Comparison of ENCODE assay signal across 15 cellular contexts in genomic region chr21:35020902-35021301, GRCh38. TPM values are rescaled to one million over a fixed set of nuclear protein-coding genes. Genes with fewer than 3 reads are reported as not detected.
DNase-seq lines count a peak whose midpoint lies in the region; ATAC-seq and FAIRE-seq lines count a peak whose summit lies in the region.
"Had no signal": no experiment of that assay in that cellular context is flagged by ENCODE, and none has a peak within 500 bp of the region (broad histone marks: within the 10 kb centered on the region; RNA-seq: fewer than 3 reads in every experiment).

No MANE protein-coding gene starts in this region.

- no peaks in the 10 kb centered on the region for H3K9me3 ChIP-seq in CD4-positive, CD25-positive, alpha-beta regulatory T cell (ENCODE audit: control insufficient read depth in 2 of 2, low read length in 2 of 2)
- H3K9me3 ChIP-seq: psoas muscle had no signal

- ATAC-seq in CD4-positive, CD25-positive, alpha-beta regulatory T cell (ENCODE audit: low read depth in 2 of 2) = no peak
- ATAC-seq in esophagus mucosa (peak; percentile 25), GM21367 (IDR thresholded peaks at IDR 0.05; ENCODE audit: unreplicated experiment) (no peak)

- FAIRE-seq in RCC 7860 (lab: Jason Lieb, UNC) = peak; percentile 85
- FAIRE-seq: endothelial cell of umbilical vein, GM19239, H54 had no signal

- no peaks in the 10 kb centered on the region for H3K9me3 Mint-ChIP-seq in CD4-positive, CD25-positive, alpha-beta regulatory T cell

- H3K36me3 ChIP-seq in CD4-positive, CD25-positive, alpha-beta regulatory T cell (ENCODE audit: control insufficient read depth, insufficient read depth, low read length) = peaks cover 9% of the 10 kb centered on the region

- H3K27me3 ChIP-seq in CD4-positive, CD25-positive, alpha-beta regulatory T cell (ENCODE audit: control insufficient read depth, insufficient read depth, low read length) = no peaks in the 10 kb centered on the region

- H3K27ac Mint-ChIP-seq in CD4-positive, CD25-positive, alpha-beta regulatory T cell = peak overlapping the region; percentile 29 to 89 (median 89)
- H3K27ac Mint-ChIP-seq: brain had no signal

- no peaks in the 10 kb centered on the region for H3K27me3 Mint-ChIP-seq in CD4-positive, CD25-positive, alpha-beta regulatory T cell

- H3K36me3 Mint-ChIP-seq in CD4-positive, CD25-positive, alpha-beta regulatory T cell = peaks cover 36% of the 10 kb centered on the region
- H3K36me3 Mint-ChIP-seq: brain had no signal

- in situ Hi-C loops in ACHN (cut with HindIII; ENCODE audit: low pct_ligation_motif_present, low pct_unique_long_range_greater_than_20kb, low sequenced_read_pairs) = no loop called here

- H3K27ac ChIP-seq in CD4-positive, CD25-positive, alpha-beta regulatory T cell (ENCODE audit: insufficient read depth, low read length, poor library complexity, severe bottlenecking) = peak overlapping the region; percentile 44
- H3K27ac ChIP-seq: psoas muscle had no signal

- H3K4me1 Mint-ChIP-seq in CD4-positive, CD25-positive, alpha-beta regulatory T cell = peaks cover 32 to 94% (median 77%) of the 10 kb centered on the region in 4 donors
- H3K4me1 Mint-ChIP-seq: brain had no signal

- peaks cover 69% of the 10 kb centered on the region for H3K4me1 ChIP-seq in CD4-positive, CD25-positive, alpha-beta regulatory T cell (ENCODE audit: control insufficient read depth, insufficient read depth, low read length, poor library complexity, severe bottlenecking)
- H3K4me1 ChIP-seq: psoas muscle had no signal

- no peak overlapping the region for H3K4me3 ChIP-seq in CD4-positive, CD25-positive, alpha-beta regulatory T cell (ENCODE audit: low read depth, low read length)
- H3K4me3 ChIP-seq: psoas muscle had no signal

- peak overlapping the region in 2 of 4 donors; percentile 1 to 76 for H3K4me3 Mint-ChIP-seq in CD4-positive, CD25-positive, alpha-beta regulatory T cell
- H3K4me3 Mint-ChIP-seq: brain had no signal

- DNase-seq in ACHN (peak; percentile 22), RCC 7860 (ENCODE audit: low spot score) (peak; percentile 74), glomerular visceral epithelial cell (ENCODE audit: extremely low spot score) (no peak), Kasumi-1 (lab: John Stamatoyannopoulos, UW) (no peak), NCI-H774 (lab: John Stamatoyannopoulos, UW) (no peak)
- DNase-seq in CD4-positive, CD25-positive, alpha-beta regulatory T cell = no peak
- DNase-seq: NCI-H2081; psoas muscle; stimulated activated CD4-positive, alpha-beta T cell treated with anti-CD3 and anti-CD28 coated beads, Interleukin-2, amount 100 ng/mL, for 48 hours had no signal

RNA-seq across cellular contexts. Expression of gene RUNX1, which starts 28.2 kb away (rescaled TPM):
- total RNA-seq in CD4-positive, CD25-positive, alpha-beta regulatory T cell = 133 TPM
- polyA plus RNA-seq in CD4-positive, CD25-positive, alpha-beta regulatory T cell = 10 to 100 TPM; 14.2 to 22.7 (median 21.0) TPM
- total RNA-seq in esophagus mucosa = 18.3 TPM

Comparison
In these comparisons a context has a peak if more than half of its experiments do, and no peak if none do; other contexts are left out.
1. DNase-seq: peak in ACHN (single experiment) and RCC 7860 (single experiment); none in CD4-positive, CD25-positive, alpha-beta regulatory T cell (0 of 3), glomerular visceral epithelial cell (single experiment), Kasumi-1 (0 of 2) and NCI-H774 (single experiment).